In genomic region chr4:51884055-51884454, GRCh38 we compare ENCODE assay signal across 19 cellular contexts.
"Had no signal": no experiment of that assay in that cellular context is flagged by ENCODE, and none has a peak within 500 bp of the region (broad histone marks: within the 10 kb centered on the region; RNA-seq: fewer than 3 reads in every experiment).

No MANE protein-coding gene starts in this region.

- H3K4me1 ChIP-seq: ascending aorta, colonic mucosa, gastrocnemius medialis, upper lobe of right lung had no signal

- H3K4me3 ChIP-seq: ascending aorta, colonic mucosa, gastrocnemius medialis, lung, mucosa of descending colon, right lobe of liver, upper lobe of right lung had no signal

- H3K27ac Mint-ChIP-seq: activated CD4-positive, alpha-beta memory T cell treated with anti-CD3 and anti-CD28 coated beads, Interleukin-2, amount 10 ng/mL, durations not matched to agents 7 days and 5 days; activated naive CD8-positive, alpha-beta T cell treated with anti-CD3 and anti-CD28 coated beads for 36 hours had no signal

- H3K9me3 Mint-ChIP-seq: activated CD4-positive, alpha-beta memory T cell treated with anti-CD3 and anti-CD28 coated beads, Interleukin-2, amount 10 ng/mL, durations not matched to agents 7 days and 5 days; activated naive CD8-positive, alpha-beta T cell treated with anti-CD3 and anti-CD28 coated beads for 36 hours; activated T-cell treated with anti-CD3 and anti-CD28 coated beads, Interleukin-2, amount 50 U/mL, for 72 hours; immature natural killer cell; naive thymus-derived CD8-positive, alpha-beta T cell had no signal

- H3K27me3 ChIP-seq: ascending aorta, colonic mucosa, gastrocnemius medialis, right lobe of liver, upper lobe of right lung had no signal

- DNase-seq: activated CD4-positive, alpha-beta memory T cell treated with anti-CD3 and anti-CD28 coated beads, Interleukin-2, amount 10 ng/mL, durations not matched to agents 7 days and 5 days; activated CD4-positive, CD25-positive, alpha-beta regulatory T cell treated with anti-CD3 and anti-CD28 coated beads, Interleukin-2, amount 50 U/mL, for 72 hours; activated gamma-delta T cell treated with Interleukin-2 at 50 U/mL for 16 hours; activated naive CD8-positive, alpha-beta T cell treated with anti-CD3 and anti-CD28 coated beads for 36 hours; activated T-cell treated with anti-CD3 and anti-CD28 coated beads, Interleukin-2, amount 50 U/mL, for 72 hours; colonic mucosa; effector CD4-positive, alpha-beta T cell; gastrocnemius medialis; immature natural killer cell; mucosa of descending colon; naive thymus-derived CD8-positive, alpha-beta T cell; occipital lobe; right lobe of liver; stimulated activated CD4-positive, alpha-beta T cell treated with anti-CD3 and anti-CD28 coated beads, Interleukin-2, amount 100 ng/mL, for 24 hours; stimulated activated naive CD8-positive, alpha-beta T cell treated with anti-CD3 and anti-CD28 coated beads, Interleukin-15, Interleukin-2, amounts not matched to agents 100 U/mL and 50 U/mL, for 24 hours; upper lobe of right lung had no signal

- H3K27ac ChIP-seq: ascending aorta, colonic mucosa, gastrocnemius medialis, upper lobe of right lung had no signal

- H3K4me1 Mint-ChIP-seq: activated naive CD8-positive, alpha-beta T cell treated with anti-CD3 and anti-CD28 coated beads for 36 hours had no signal

- ATAC-seq: activated T-cell treated with anti-CD3 and anti-CD28 coated beads, Interleukin-2, amount 50 U/mL, for 72 hours; gastrocnemius medialis; mucosa of descending colon; naive thymus-derived CD8-positive, alpha-beta T cell; stimulated activated naive CD8-positive, alpha-beta T cell treated with anti-CD3 and anti-CD28 coated beads, Interleukin-15, Interleukin-2, amounts not matched to agents 100 U/mL and 50 U/mL, for 24 hours; upper lobe of right lung had no signal

- H3K27me3 Mint-ChIP-seq: activated CD4-positive, alpha-beta memory T cell treated with anti-CD3 and anti-CD28 coated beads, Interleukin-2, amount 10 ng/mL, durations not matched to agents 7 days and 5 days; activated naive CD8-positive, alpha-beta T cell treated with anti-CD3 and anti-CD28 coated beads for 36 hours; naive thymus-derived CD8-positive, alpha-beta T cell; progenitor cell of endocrine pancreas had no signal

- H3K9me3 ChIP-seq: ascending aorta, colonic mucosa, gastrocnemius medialis, mucosa of descending colon, right lobe of liver, upper lobe of right lung had no signal

- H3K4me3 Mint-ChIP-seq: activated CD4-positive, alpha-beta memory T cell treated with anti-CD3 and anti-CD28 coated beads, Interleukin-2, amount 10 ng/mL, durations not matched to agents 7 days and 5 days; activated naive CD8-positive, alpha-beta T cell treated with anti-CD3 and anti-CD28 coated beads for 36 hours; activated T-cell treated with anti-CD3 and anti-CD28 coated beads, Interleukin-2, amount 50 U/mL, for 72 hours; immature natural killer cell; naive thymus-derived CD8-positive, alpha-beta T cell had no signal
